19 cellular contexts compared by ENCODE assay signal in the genomic region with DNA sequence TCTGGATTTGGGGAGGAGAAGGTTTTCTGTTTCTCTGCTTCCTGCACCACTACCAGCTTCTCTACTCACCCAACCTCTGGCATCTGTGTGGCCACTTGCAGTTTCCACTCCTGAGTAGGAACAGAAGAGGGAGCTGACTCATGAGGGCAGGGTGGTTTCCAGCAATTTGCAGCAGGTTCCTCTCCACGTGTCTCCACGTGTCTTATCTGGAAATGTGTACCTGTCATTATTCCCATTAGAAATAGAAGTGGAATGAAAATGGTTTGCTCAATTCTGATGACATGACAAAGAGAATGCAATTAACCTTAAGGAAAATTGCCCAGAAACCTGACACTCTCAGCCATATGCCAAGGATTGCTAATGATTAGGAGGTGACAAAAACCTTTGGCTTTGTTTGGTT. TPM values are rescaled to one million over a fixed set of nuclear protein-coding genes. Genes with fewer than 3 reads are reported as not detected.
DNase-seq lines count a peak whose midpoint lies in the region; ATAC-seq and TF ChIP-seq lines count a peak whose summit lies in the region.
"Had no signal": no experiment of that assay in that cellular context is flagged by ENCODE, and none has a peak within 500 bp of the region (broad histone marks: within the 10 kb centered on the region; RNA-seq: fewer than 3 reads in every experiment).

No MANE protein-coding gene starts in this region.

- H3K27me3 ChIP-seq in osteoblast (ENCODE audit: insufficient read depth, low read length) = peaks cover 8% of the 10 kb centered on the region
- H3K27me3 ChIP-seq: neutrophil, tibial nerve had no signal

- no peaks in the 10 kb centered on the region for H3K4me1 ChIP-seq in osteoblast (ENCODE audit: insufficient read depth, low read length)
- H3K4me1 ChIP-seq: prostate gland, SJCRH30, tibial nerve had no signal

- no peaks in the 10 kb centered on the region for H4K20me1 ChIP-seq in osteoblast (ENCODE audit: insufficient read depth, low read length)

- TF ChIP-seq CTCF in osteoblast (IDR thresholded peaks at IDR 0.05; ENCODE audit: extremely low read depth, low read depth, low read length) = no peak

- no peak overlapping the region for H3K4me3 ChIP-seq in osteoblast (ENCODE audit: insufficient read depth, low read length)
- H3K4me3 ChIP-seq: prostate gland, SJCRH30, tibial nerve had no signal

- peak; percentile 5 for DNase-seq in stimulated activated CD4-positive, alpha-beta T cell treated with anti-CD3 and anti-CD28 coated beads, Interleukin-15, amount 100 ng/mL, for 24 hours
- no peak for DNase-seq in stimulated activated CD4-positive, alpha-beta T cell treated with anti-CD3 and anti-CD28 coated beads, Interleukin-12 subunit alpha, Interleukin-12 subunit beta, amount 100 ng/mL, for 4 hours
- peak; percentile 89 for DNase-seq in NCI-H524 treated with DMSO at 0.1 percent for 48 hours (lab: John Stamatoyannopoulos, UW)
- peak; percentile 41 for DNase-seq in epithelial cell of prostate (ENCODE audit: low read depth, low spot score)
- DNase-seq in osteoblast (ENCODE audit: insufficient read length, low spot score, missing footprints) = no peak
- no peak for DNase-seq in HEK293T (ENCODE audit: extremely low spot score)
- DNase-seq: activated CD4-positive, alpha-beta T cell treated with anti-CD3 and anti-CD28 coated beads for 4 hours; anterior cingulate cortex; glutamatergic neuron; HCEC 1CT; left cardiac atrium; NCI-H1436 treated with DMSO at 0.1 percent for 48 hours; SJCRH30; stimulated activated CD8-positive, alpha-beta memory T cell treated with anti-CD3 and anti-CD28 coated beads, Interleukin-4, amount 100 ng/mL, for 48 hours had no signal

- H2AFZ ChIP-seq in osteoblast (ENCODE audit: low read length) = no peak overlapping the region

- no peaks in the 10 kb centered on the region for H3K36me3 ChIP-seq in osteoblast (ENCODE audit: insufficient read depth, low read length)
- H3K36me3 ChIP-seq: neutrophil, prostate gland, SJCRH30, tibial nerve had no signal

- no peaks in the 10 kb centered on the region for H3K9me3 ChIP-seq in osteoblast (ENCODE audit: low read depth, low read length)
- H3K9me3 ChIP-seq: neutrophil, prostate gland, SJCRH30, tibial nerve had no signal

- H3K27ac ChIP-seq in epithelial cell of prostate = no peak overlapping the region
- H3K27ac ChIP-seq in osteoblast (ENCODE audit: low read depth, low read length) = no peak overlapping the region
- H3K27ac ChIP-seq: neutrophil, prostate gland, SJCRH30, tibial nerve had no signal

- CTCF ChIA-PET in HEK293T (lab: Yijun Ruan, JAX) = no interaction called here

- no peak overlapping the region for H3K4me2 ChIP-seq in osteoblast (ENCODE audit: insufficient read depth, low read length)

- POLR2A ChIA-PET in HEK293T (lab: Yijun Ruan, JAX) = no interaction called here

- H3K79me2 ChIP-seq in osteoblast (ENCODE audit: insufficient read depth, low read length) = no peaks in the 10 kb centered on the region

- no peak for ATAC-seq in GM21423 (IDR thresholded peaks at IDR 0.05; ENCODE audit: unreplicated experiment)
- ATAC-seq: left cardiac atrium had no signal

TF ChIP-seq in HEK293T, 16 proteins besides CTCF, POLR2A, EP300 and RAD21:
- TF ChIP-seq, protein P1, sequence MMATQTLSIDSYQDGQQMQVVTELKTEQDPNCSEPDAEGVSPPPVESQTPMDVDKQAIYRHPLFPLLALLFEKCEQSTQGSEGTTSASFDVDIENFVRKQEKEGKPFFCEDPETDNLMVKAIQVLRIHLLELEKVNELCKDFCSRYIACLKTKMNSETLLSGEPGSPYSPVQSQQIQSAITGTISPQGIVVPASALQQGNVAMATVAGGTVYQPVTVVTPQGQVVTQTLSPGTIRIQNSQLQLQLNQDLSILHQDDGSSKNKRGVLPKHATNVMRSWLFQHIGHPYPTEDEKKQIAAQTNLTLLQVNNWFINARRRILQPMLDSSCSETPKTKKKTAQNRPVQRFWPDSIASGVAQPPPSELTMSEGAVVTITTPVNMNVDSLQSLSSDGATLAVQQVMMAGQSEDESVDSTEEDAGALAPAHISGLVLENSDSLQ (IDR thresholded peaks at IDR 0.05) = no peak
- TF ChIP-seq CTBP1 (IDR thresholded peaks at IDR 0.05; ENCODE audit: borderline replicate concordance) = no peak
- no peak for TF ChIP-seq ELF4 (IDR thresholded peaks at IDR 0.05)
- TF ChIP-seq FOXM1 (IDR thresholded peaks at IDR 0.05; ENCODE audit: borderline replicate concordance) = no peak
- TF ChIP-seq SP1 (IDR thresholded peaks at IDR 0.05) = no peak
- TF ChIP-seq LEF1 (IDR thresholded peaks at IDR 0.05; ENCODE audit: borderline replicate concordance) = no peak
- TF ChIP-seq TARDBP (IDR thresholded peaks at IDR 0.05) = no peak
- no peak for TF ChIP-seq HDGF (IDR thresholded peaks at IDR 0.05; ENCODE audit: borderline replicate concordance)
- no peak for TF ChIP-seq FOXA1 (IDR thresholded peaks at IDR 0.05)
- TF ChIP-seq SUZ12 (IDR thresholded peaks at IDR 0.05) = no peak
- TF ChIP-seq NFRKB (IDR thresholded peaks at IDR 0.05) = no peak
- TF ChIP-seq BHLHE40 (IDR thresholded peaks at IDR 0.05; ENCODE audit: borderline replicate concordance) = no peak
- TF ChIP-seq ARNT (IDR thresholded peaks at IDR 0.05) = no peak
TF ChIP-seq in HEK293T: peak in this region for 0.

RNA-seq across cellular contexts. Expression of a gene that starts 33.0 kb away (rescaled TPM):
- 11.2 and 13.8 TPM in 2 replicates for total RNA-seq in osteoblast
- total RNA-seq: T-helper 1 cell treated with Interleukin-12 subunit alpha and Interleukin-12 subunit beta and Interleukin-4 antibody, amounts not matched to agents 30 ng/mL and 1 ng/mL, for 36 hours had no signal

Comparison
In these comparisons a context has a peak if more than half of its experiments do, and no peak if none do; other contexts are left out.
1. DNase-seq: peak in stimulated activated CD4-positive, alpha-beta T cell treated with anti-CD3 and anti-CD28 coated beads, Interleukin-15, amount 100 ng/mL, for 24 hours (single experiment), NCI-H524 treated with DMSO at 0.1 percent for 48 hours (single experiment) and epithelial cell of prostate (single experiment); none in stimulated activated CD4-positive, alpha-beta T cell treated with anti-CD3 and anti-CD28 coated beads, Interleukin-12 subunit alpha, Interleukin-12 subunit beta, amount 100 ng/mL, for 4 hours (single experiment), osteoblast (single experiment) and HEK293T (single experiment).